Comparison of ENCODE assay signal across 9 cellular contexts in genomic region chr6:127120109-127120786, GRCh38. TPM values are rescaled to one million over a fixed set of nuclear protein-coding genes. Genes with fewer than 3 reads are reported as not detected.
A peak's percentile ranks its signal among the peaks of the same experiment; 100 is the strongest.
DNase-seq lines count a peak whose midpoint lies in the region; ATAC-seq lines count a peak whose summit lies in the region.
"Had no signal": no experiment of that assay in that cellular context is flagged by ENCODE, and none has a peak within 500 bp of the region (broad histone marks: within the 10 kb centered on the region; RNA-seq: fewer than 3 reads in every experiment).

No MANE protein-coding gene starts in this region.

- no peaks in the 10 kb centered on the region for H3K79me1 ChIP-seq in neuronal stem cell (ENCODE audit: low read depth, low read length)

- H3K27ac ChIP-seq in duodenal mucosa (ENCODE audit: low read depth, low read length) (no peak overlapping the region), neuronal stem cell (replicated peaks; ENCODE audit: low read length) (no peak overlapping the region)

- peak overlapping the region; percentile 30 to 61 for H3K4me3 ChIP-seq in duodenal mucosa (ENCODE audit: low read depth in 1 of 2, low read length in 2 of 2)
- H3K4me3 ChIP-seq in neuronal stem cell (ENCODE audit: low read length in 2 of 2) = peak overlapping the region; percentile 52 to 79

- no peak overlapping the region for H3K27ac Mint-ChIP-seq in activated CD4-positive, alpha-beta T cell treated with anti-CD3 and anti-CD28 coated beads, Interleukin-2, amount 10 ng/mL, durations not matched to agents 7 days and 5 days

- H3K9me3 ChIP-seq in duodenal mucosa (ENCODE audit: control insufficient read depth in 1 of 2, low read length in 2 of 2) (no peaks in the 10 kb centered on the region), neuronal stem cell (replicated peaks in 1 of 2; ENCODE audit: control insufficient read depth in 2 of 2, insufficient read depth in 1 of 2, low read depth in 1 of 2, low read length in 2 of 2) (no peaks in the 10 kb centered on the region)

- H3K27me3 ChIP-seq in duodenal mucosa (ENCODE audit: control insufficient read depth in 1 of 2, insufficient read depth in 2 of 2, low read length in 2 of 2) (peaks cover 28 to 43% of the 10 kb centered on the region in 2 donors), neuronal stem cell (ENCODE audit: control insufficient read depth in 3 of 3, insufficient read depth in 3 of 3, low read depth in 1 of 3, low read length in 3 of 3) (peaks cover 21 to 76% (median 36%) of the 10 kb centered on the region in 3 experiments)

- POLR2A ChIA-PET in activated CD4-positive, alpha-beta T cell treated with anti-CD3 and anti-CD28 coated beads, Interleukin-2, amount 10 ng/mL, durations not matched to agents 7 days and 5 days (lab: Charles Lee) = no interaction called here

- peak; percentile 9 for ATAC-seq in HG03378 (IDR thresholded peaks at IDR 0.05; ENCODE audit: unreplicated experiment)
- no peak for ATAC-seq in HG03571 (IDR thresholded peaks at IDR 0.05; ENCODE audit: unreplicated experiment)

- no peak overlapping the region for H3K14ac ChIP-seq in neuronal stem cell (ENCODE audit: low read length)

- H3K4me2 ChIP-seq in neuronal stem cell (ENCODE audit: insufficient read depth, low read length, poor library complexity, severe bottlenecking) = peak overlapping the region; percentile 99

- H2BK120ac ChIP-seq in neuronal stem cell (ENCODE audit: low read depth, low read length) = no peak overlapping the region

- peaks cover 72% of the 10 kb centered on the region for H3K27me3 Mint-ChIP-seq in activated CD4-positive, alpha-beta T cell treated with anti-CD3 and anti-CD28 coated beads, Interleukin-2, amount 10 ng/mL, durations not matched to agents 7 days and 5 days

- H3K18ac ChIP-seq in neuronal stem cell (ENCODE audit: low read length) = peak overlapping the region; percentile 67

- H3K4me3 Mint-ChIP-seq in activated CD4-positive, alpha-beta T cell treated with anti-CD3 and anti-CD28 coated beads, Interleukin-2, amount 10 ng/mL, durations not matched to agents 7 days and 5 days = peak overlapping the region; percentile 55

- no peak overlapping the region for H4K91ac ChIP-seq in neuronal stem cell (ENCODE audit: low read depth, low read length, poor library complexity)

- H2BK5ac ChIP-seq in neuronal stem cell (ENCODE audit: low read length) = no peak overlapping the region

- H3K23ac ChIP-seq in neuronal stem cell (ENCODE audit: low read depth, low read length, poor library complexity) = peak overlapping the region; percentile 3

- H3K36me3 ChIP-seq in duodenal mucosa (ENCODE audit: control insufficient read depth in 1 of 2, insufficient read depth in 2 of 2, low read length in 2 of 2) = no peaks in the 10 kb centered on the region
- H3K36me3 ChIP-seq in neuronal stem cell (replicated peaks in 1 of 2; ENCODE audit: control insufficient read depth in 2 of 2, insufficient read depth in 2 of 2, low read length in 2 of 2) = no peaks in the 10 kb centered on the region

- peaks cover 17% of the 10 kb centered on the region for H3K4me1 Mint-ChIP-seq in activated CD4-positive, alpha-beta T cell treated with anti-CD3 and anti-CD28 coated beads, Interleukin-2, amount 10 ng/mL, durations not matched to agents 7 days and 5 days

- H3K9ac ChIP-seq in duodenal mucosa (ENCODE audit: low read depth in 1 of 2, low read length in 2 of 2) = no peak overlapping the region
- H3K9ac ChIP-seq in neuronal stem cell (ENCODE audit: low read depth, low read length, poor library complexity) = peak overlapping the region; percentile 2

- CTCF ChIA-PET in activated CD4-positive, alpha-beta T cell treated with anti-CD3 and anti-CD28 coated beads, Interleukin-2, amount 10 ng/mL, durations not matched to agents 7 days and 5 days (lab: Charles Lee) = interaction anchor here (1.4 kb wide), 1 partner anchor 10 kb away, joined by 3 read pairs; no protein-coding TSS in a partner anchor

- no peaks in the 10 kb centered on the region for H3K36me3 Mint-ChIP-seq in activated CD4-positive, alpha-beta T cell treated with anti-CD3 and anti-CD28 coated beads, Interleukin-2, amount 10 ng/mL, durations not matched to agents 7 days and 5 days (ENCODE audit: low read depth)

- no peak overlapping the region for H4K8ac ChIP-seq in neuronal stem cell (ENCODE audit: low read depth, low read length)

- WGBS in neuronal stem cell (ENCODE audit: extremely low coverage in 2 of 2, insufficient read length in 2 of 2, insufficient replicate concordance in 1 of 2), 2 donors = no CpG with 5 or more reads among the region's 34 CpGs

- H3K9me3 Mint-ChIP-seq in activated CD4-positive, alpha-beta T cell treated with anti-CD3 and anti-CD28 coated beads, Interleukin-2, amount 10 ng/mL, durations not matched to agents 7 days and 5 days = no peaks in the 10 kb centered on the region

- DNase-seq in activated CD4-positive, alpha-beta T cell treated with anti-CD3 and anti-CD28 coated beads, Interleukin-2, amount 10 ng/mL, durations not matched to agents 7 days and 5 days = no peak
- no peak for DNase-seq in activated CD4-positive, alpha-beta T cell treated with anti-CD3 and anti-CD28 coated beads for 1 hour
- DNase-seq in neuronal stem cell (ENCODE audit: low spot score) = no peak
- DNase-seq in GOT3 (lab: John Stamatoyannopoulos, UW) = no peak
- DNase-seq in foreskin melanocyte = no peak

- peak overlapping the region; percentile 49 for H2BK12ac ChIP-seq in neuronal stem cell (ENCODE audit: low read length)

- H3K4me1 ChIP-seq in duodenal mucosa (ENCODE audit: control insufficient read depth in 1 of 2, insufficient read depth in 2 of 2, low read length in 2 of 2) (no peaks in the 10 kb centered on the region), neuronal stem cell (ENCODE audit: control insufficient read depth in 2 of 2, insufficient read depth in 1 of 2, low read depth in 1 of 2, low read length in 2 of 2) (peaks cover 11 to 12% of the 10 kb centered on the region in 2 donors)

- H3K4ac ChIP-seq in neuronal stem cell (ENCODE audit: low read length) = no peak overlapping the region

- no peak overlapping the region for H2AK5ac ChIP-seq in neuronal stem cell (ENCODE audit: low read depth, low read length)

- peak overlapping the region; percentile 94 for H2AFZ ChIP-seq in neuronal stem cell (ENCODE audit: low read length)

- H2BK15ac ChIP-seq in neuronal stem cell (ENCODE audit: low read length) = no peak overlapping the region

RNA-seq across cellular contexts. Expression of gene RSPO3, which starts 1.8 kb away (rescaled TPM):
- not detected for total RNA-seq in activated CD4-positive, alpha-beta T cell treated with anti-CD3 and anti-CD28 coated beads, Interleukin-2, amount 10 ng/mL, durations not matched to agents 7 days and 5 days
- polyA plus RNA-seq in neuronal stem cell (2013, experiment 1 of 2) = 0.03 TPM
- 0.03 TPM for polyA plus RNA-seq in neuronal stem cell (2013, experiment 2 of 2)
- total RNA-seq: activated CD8-positive, alpha-beta memory T cell treated with anti-CD3 and anti-CD28 coated beads for 36 hours had no signal
